In the genomic region with DNA sequence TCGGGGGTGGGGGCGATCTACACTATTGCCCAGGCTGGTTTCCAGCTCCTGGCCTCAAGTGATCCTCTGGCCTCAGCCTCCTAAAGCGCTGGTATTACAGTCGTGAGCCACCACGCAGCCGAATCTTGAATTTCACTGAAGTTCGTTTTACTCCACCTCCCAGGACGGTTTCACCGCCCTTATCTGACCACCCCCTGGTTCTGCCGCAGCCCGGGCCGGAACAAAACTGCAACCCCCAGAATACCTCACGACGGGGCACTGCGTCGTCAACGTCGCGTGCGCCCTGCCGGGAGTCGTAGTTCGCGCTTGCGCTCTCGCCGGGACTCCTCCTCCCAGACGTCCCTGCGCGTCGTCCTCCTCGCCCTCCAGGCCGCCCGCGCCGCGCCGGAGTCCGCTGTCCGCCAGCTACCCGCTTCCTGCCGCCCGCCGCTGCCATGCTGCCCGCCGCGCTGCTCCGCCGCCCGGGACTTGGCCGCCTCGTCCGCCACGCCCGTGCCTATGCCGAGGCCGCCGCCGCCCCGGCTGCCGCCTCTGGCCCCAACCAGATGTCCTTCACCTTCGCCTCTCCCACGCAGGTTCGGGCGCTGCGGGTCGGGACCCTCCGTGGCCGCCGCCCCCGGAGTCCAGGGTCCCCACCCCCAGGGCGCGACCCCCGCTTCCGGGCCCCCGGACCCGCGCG, we compare ENCODE assay signal across 8 cellular contexts. TPM values are rescaled to one million over a fixed set of nuclear protein-coding genes. Genes with fewer than 3 reads are reported as not detected.
DNase-seq lines count a peak whose midpoint lies in the region; ATAC-seq and TF ChIP-seq lines count a peak whose summit lies in the region.

Gene ATP5F1D (plus strand): TSS at position 335 of the 679 bp plus-strand sequence. CDS start 100 bp downstream, at position 435.

- peak within 1 kb of the TSS; percentile 78 for H3K4me3 Mint-ChIP-seq in activated naive CD4-positive, alpha-beta T cell treated with anti-CD3 and anti-CD28 coated beads, Interleukin-2, amount 10 ng/mL, durations not matched to agents 7 days and 5 days

- H3K4me3 ChIP-seq in HCT116 (replicated peaks in 1 of 2; ENCODE audit: low read depth in 1 of 2, low read length in 2 of 2) (peak within 1 kb of the TSS; percentile 87 to 89), gastroesophageal sphincter (peak within 1 kb of the TSS; percentile 79 to 97), neutrophil (ENCODE audit: low read depth in 1 of 2, low read length in 1 of 2) (peak within 1 kb of the TSS; percentile 65 to 67)

- H2AFZ ChIP-seq in HCT116 (ENCODE audit: low read depth, low read length, poor library complexity, severe bottlenecking), result no peak within 1 kb of the TSS

- H3K9me2 ChIP-seq in HCT116 (ENCODE audit: insufficient read depth), result no peaks in the 10 kb centered on the region

- H3K4me1 ChIP-seq in HCT116 (ENCODE audit: control insufficient read depth in 1 of 2, insufficient read depth in 2 of 2, low read length in 2 of 2) (peaks cover 52 to 70% of the 10 kb centered on the region in 2 experiments), gastroesophageal sphincter (peaks cover 8 to 91% (median 64%) of the 10 kb centered on the region in 3 donors), neutrophil (ENCODE audit: control insufficient read depth in 1 of 2, insufficient read depth in 1 of 2, low read depth in 1 of 2, low read length in 1 of 2) (peaks cover 52 to 63% of the 10 kb centered on the region in 2 experiments)

- peaks cover 7% of the 10 kb centered on the region for H3K36me3 Mint-ChIP-seq in activated naive CD4-positive, alpha-beta T cell treated with anti-CD3 and anti-CD28 coated beads, Interleukin-2, amount 10 ng/mL, durations not matched to agents 7 days and 5 days

- TF ChIP-seq EP300 in gastroesophageal sphincter (IDR thresholded peaks at IDR 0.05), result no peak

- H4K20me1 ChIP-seq in HCT116 (ENCODE audit: insufficient read depth), result peaks cover 13% of the 10 kb centered on the region; the same call in 1 of the 2 replicates

- H3K79me2 ChIP-seq in HCT116 (ENCODE audit: insufficient read depth, low read length), result peaks cover 52% of the 10 kb centered on the region

- peak within 1 kb of the TSS; percentile 98 for H3K4me2 ChIP-seq in HCT116 (ENCODE audit: low read length)

- POLR2A ChIA-PET in HCT116 (lab: Charles Lee), result interaction anchor here (0.7 to 1.9 kb wide), 4 partner anchors 25 to 34 kb away, joined by 3 to 20 read pairs (median 4); partner anchors contain the start of genes CIRBP and FAM174C

- peaks cover 0 to 16% of the 10 kb centered on the region in 2 experiments; a peak in 1 of 4 replicates for H3K36me3 ChIP-seq in HCT116 (ENCODE audit: control insufficient read depth in 1 of 2, insufficient read depth in 2 of 2, low read length in 2 of 2)
- no peaks in the 10 kb centered on the region for H3K36me3 ChIP-seq in gastroesophageal sphincter
- H3K36me3 ChIP-seq in neutrophil, result no peaks in the 10 kb centered on the region

- H3K27me3 ChIP-seq in HCT116 (ENCODE audit: insufficient read depth, low read length) (no peaks in the 10 kb centered on the region), gastroesophageal sphincter (peaks cover 8% of the 10 kb centered on the region), neutrophil (peaks cover 44% of the 10 kb centered on the region)

- H3K9me3 Mint-ChIP-seq in activated naive CD4-positive, alpha-beta T cell treated with anti-CD3 and anti-CD28 coated beads, Interleukin-2, amount 10 ng/mL, durations not matched to agents 7 days and 5 days, result no peaks in the 10 kb centered on the region

- WGBS in gastroesophageal sphincter (ENCODE audit: low coverage in 1 of 2), 2 donors, result 0% methylated on average over 1 to 7 of the region's 79 CpGs

- ATAC-seq in HCT116, result peak; percentile 60
- ATAC-seq in SK-N-SH treated with all-trans-retinoic acid at 6 μM for 48 hours, result peak; percentile 68
- peak; percentile 74 for ATAC-seq in gastroesophageal sphincter

- RAD21 ChIA-PET in HCT116 (lab: Charles Lee; ENCODE audit: low non-redundant PET in 1 of 2, low total read pairs in 2 of 2, uncharacterized antibody in 2 of 2, unreplicated experiment in 2 of 2), result interaction anchor here in 1 of 2 experiments (1.6 kb wide), 1 partner anchor 25 kb away, joined by 5 read pairs; no protein-coding TSS in a partner anchor

- no peak for TF ChIP-seq RAD21 in HCT116 (IDR thresholded peaks at IDR 0.05; ENCODE audit: low read depth)

- H3K27ac ChIP-seq in HCT116 (ENCODE audit: low read depth, low read length) (peak within 1 kb of the TSS; percentile 100), gastroesophageal sphincter (peak within 1 kb of the TSS; percentile 80 to 100 (median 97)), neutrophil (peak within 1 kb of the TSS; percentile 74), substantia nigra (ENCODE audit: low read depth, low read length, poor library complexity, severe bottlenecking) (peak within 1 kb of the TSS; percentile 89)

- CTCF ChIA-PET in HCT116 (lab: Charles Lee), result interaction anchor here (1.0 to 2.3 kb wide), 5 partner anchors 16 to 215 kb away, joined by 3 to 15 read pairs (median 5); partner anchors contain the start of gene CNN2
- CTCF ChIA-PET in activated naive CD4-positive, alpha-beta T cell treated with anti-CD3 and anti-CD28 coated beads, Interleukin-2, amount 10 ng/mL, durations not matched to agents 7 days and 5 days (lab: Charles Lee), result interaction anchor here (1.1 to 7.7 kb wide), 5 partner anchors 25 to 318 kb away, joined by 4 to 295 read pairs (median 5); partner anchors contain the start of genes CIRBP and WDR18

- TF ChIP-seq CTCF in HCT116 (IDR thresholded peaks at IDR 0.05 in 2 of 3, conservative IDR thresholded peaks at IDR 0.05 in 1 of 3; ENCODE audit: borderline replicate concordance in 1 of 3, insufficient read depth in 1 of 3, low read depth in 2 of 3, low read length in 2 of 3) (no peak), gastroesophageal sphincter (IDR thresholded peaks at IDR 0.05) (peak in 1 of 4 experiments; percentile 10), neutrophil (IDR thresholded peaks at IDR 0.05) (peak; percentile 44)

- BruUV-seq in HCT116 (replicated peaks; lab: Mats Ljungman, UMichigan), result no TSS peak

- H3K27ac Mint-ChIP-seq in activated naive CD4-positive, alpha-beta T cell treated with anti-CD3 and anti-CD28 coated beads, Interleukin-2, amount 10 ng/mL, durations not matched to agents 7 days and 5 days, result peak within 1 kb of the TSS; percentile 88

- no peaks in the 10 kb centered on the region for H3K9me3 ChIP-seq in HCT116 (ENCODE audit: control insufficient read depth in 1 of 2, insufficient read depth in 1 of 2, low read depth in 1 of 2, low read length in 2 of 2)
- no peaks in the 10 kb centered on the region for H3K9me3 ChIP-seq in gastroesophageal sphincter
- H3K9me3 ChIP-seq in neutrophil, result no peaks in the 10 kb centered on the region

- TF ChIP-seq POLR2A in HCT116 (IDR thresholded peaks at IDR 0.05; ENCODE audit: borderline replicate concordance, extremely low read depth, insufficient read depth, insufficient read length), result peak; percentile 61
- peak; percentile 64 to 75 for TF ChIP-seq POLR2A in gastroesophageal sphincter (IDR thresholded peaks at IDR 0.05)

- DNase-seq in Daoy (ENCODE audit: low read depth) (peak; percentile 98), HCT116 (ENCODE audit: low read depth, low spot score) (no peak), NCI-H1092 treated with DMSO at 0.1 percent for 48 hours (lab: John Stamatoyannopoulos, UW) (peak; percentile 89), substantia nigra (lab: John Stamatoyannopoulos, UW) (peak; percentile 62 to 95 (median 87))
- DNase-seq in activated naive CD4-positive, alpha-beta T cell treated with anti-CD3 and anti-CD28 coated beads, Interleukin-2, amount 10 ng/mL, durations not matched to agents 7 days and 5 days, result peak; percentile 95

- intact Hi-C loops in HCT116 (cut with micrococcal nuclease), result loop anchor here (5.0 to 10.0 kb wide), 3 partner anchors 139 to 447 kb away; partner anchors contain the start of genes CNN2, GPX4, PTBP1 and RNU6-2

- H3K27me3 Mint-ChIP-seq in activated naive CD4-positive, alpha-beta T cell treated with anti-CD3 and anti-CD28 coated beads, Interleukin-2, amount 10 ng/mL, durations not matched to agents 7 days and 5 days, result peaks cover 33% of the 10 kb centered on the region

- H3K9ac ChIP-seq in HCT116 (ENCODE audit: low read length), result peak within 1 kb of the TSS; percentile 99

- H3K4me1 Mint-ChIP-seq in activated naive CD4-positive, alpha-beta T cell treated with anti-CD3 and anti-CD28 coated beads, Interleukin-2, amount 10 ng/mL, durations not matched to agents 7 days and 5 days, result peaks cover 48% of the 10 kb centered on the region

TF ChIP-seq in HCT116, 20 proteins besides CTCF, POLR2A, EP300 and RAD21:
- TF ChIP-seq MAX (IDR thresholded peaks at IDR 0.05), result no peak
- peak; percentile 27 for TF ChIP-seq YY1 (IDR thresholded peaks at IDR 0.05; ENCODE audit: extremely low read depth, insufficient replicate concordance, low read depth, low read length)
- no peak for TF ChIP-seq EZH2phosphoT487 (IDR thresholded peaks at IDR 0.05; ENCODE audit: borderline replicate concordance)
- no peak for TF ChIP-seq EGR1 (IDR thresholded peaks at IDR 0.05; ENCODE audit: low read depth)
- no peak for TF ChIP-seq EZH2 (IDR thresholded peaks at IDR 0.05)
- peak; percentile 76 for TF ChIP-seq ZFX (IDR thresholded peaks at IDR 0.05)
- peak; percentile 80 for TF ChIP-seq POLR2AphosphoS5 (IDR thresholded peaks at IDR 0.05; ENCODE audit: low read depth, low read length)
- no peak for TF ChIP-seq TCF7L2 (IDR thresholded peaks at IDR 0.05; ENCODE audit: borderline replicate concordance, extremely low read depth, insufficient read depth, insufficient read length)
TF ChIP-seq in HCT116: peak in this region for 3.

TF ChIP-seq in SK-N-SH treated with all-trans-retinoic acid at 6 μM for 48 hours, 23 proteins besides CTCF, POLR2A, EP300 and RAD21 (continues in another document):
- TF ChIP-seq CSDC2 (CRISPR knock-in tag; IDR thresholded peaks at IDR 0.05) (no peak), OSR1 (CRISPR knock-in tag; IDR thresholded peaks at IDR 0.05) (no peak), ARNTL (CRISPR knock-in tag; IDR thresholded peaks at IDR 0.05; ENCODE audit: borderline replicate concordance, low read depth) (no peak), ZC3H10 (CRISPR knock-in tag; IDR thresholded peaks at IDR 0.05) (no peak), ZNF565 (CRISPR knock-in tag; conservative IDR thresholded peaks at IDR 0.05; ENCODE audit: low read depth) (no peak)
- TF ChIP-seq, protein P1, sequence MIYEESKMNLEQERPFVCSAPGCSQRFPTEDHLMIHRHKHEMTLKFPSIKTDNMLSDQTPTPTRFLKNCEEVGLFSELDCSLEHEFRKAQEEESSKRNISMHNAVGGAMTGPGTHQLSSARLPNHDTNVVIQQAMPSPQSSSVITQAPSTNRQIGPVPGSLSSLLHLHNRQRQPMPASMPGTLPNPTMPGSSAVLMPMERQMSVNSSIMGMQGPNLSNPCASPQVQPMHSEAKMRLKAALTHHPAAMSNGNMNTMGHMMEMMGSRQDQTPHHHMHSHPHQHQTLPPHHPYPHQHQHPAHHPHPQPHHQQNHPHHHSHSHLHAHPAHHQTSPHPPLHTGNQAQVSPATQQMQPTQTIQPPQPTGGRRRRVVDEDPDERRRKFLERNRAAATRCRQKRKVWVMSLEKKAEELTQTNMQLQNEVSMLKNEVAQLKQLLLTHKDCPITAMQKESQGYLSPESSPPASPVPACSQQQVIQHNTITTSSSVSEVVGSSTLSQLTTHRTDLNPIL (CRISPR knock-in tag; IDR thresholded peaks at IDR 0.05; ENCODE audit: low read depth), result no peak

RNA-seq across cellular contexts. Expression of gene ATP5F1D, which starts in this region (rescaled TPM):
- 41.4 and 82.8 TPM in 2 replicates for total RNA-seq in Daoy (2014; rRNA removed; shearing (Covaris generic))
- total RNA-seq in HCT116 (2021; ENCODE audit: unreplicated experiment), result 428 TPM
- 468 and 508 TPM in 2 replicates for polyA plus RNA-seq in HCT116 (2012)
- 100 to 1,000 TPM in 1 of 4 donors, 10 to 100 TPM in 3; 62.3 to 116 (median 84.1) TPM for total RNA-seq in gastroesophageal sphincter
